ENCODE assay signal across 24 cellular contexts in genomic region chr3:88033088-88033487, GRCh38. TPM values are rescaled to one million over a fixed set of nuclear protein-coding genes. Genes with fewer than 3 reads are reported as not detected.
DNase-seq lines count a peak whose midpoint lies in the region; ATAC-seq, FAIRE-seq and TF ChIP-seq lines count a peak whose summit lies in the region.
"Had no signal": no experiment of that assay in that cellular context is flagged by ENCODE, and none has a peak within 500 bp of the region (broad histone marks: within the 10 kb centered on the region; RNA-seq: fewer than 3 reads in every experiment).

No MANE protein-coding gene starts in this region.

- H3K18ac ChIP-seq in IMR-90 (ENCODE audit: low read depth, low read length): no peak overlapping the region
- no peak overlapping the region for H3K18ac ChIP-seq in trophoblast cell (ENCODE audit: low read length)

- H4K5ac ChIP-seq in IMR-90 (ENCODE audit: low read depth, low read length): peak overlapping the region; percentile 21; the same call in 1 of the 2 replicates

- H3K9me1 ChIP-seq in IMR-90 (ENCODE audit: insufficient read depth, low read length) (no peaks in the 10 kb centered on the region), K562 (ENCODE audit: control insufficient read depth, insufficient read depth, low read length) (no peaks in the 10 kb centered on the region)

- WGBS in IMR-90 (ENCODE audit: extremely low coverage in 2 of 2, insufficient read length in 1 of 2), 2 experiments: no CpG with 5 or more reads among the region's 2 CpGs
- 7% methylated on average over 2 of the region's 2 CpGs for WGBS in K562 (ENCODE audit: insufficient coverage, low coverage, missing lambda C conversion rate)
- no CpG with 5 or more reads among the region's 2 CpGs for WGBS in trophoblast cell (ENCODE audit: extremely low coverage, insufficient coverage, insufficient read length)

- peak overlapping the region; percentile 80 for H3K27ac Mint-ChIP-seq in activated T-cell treated with anti-CD3 and anti-CD28 coated beads, Interleukin-2, amount 50 U/mL, for 72 hours
- H3K27ac Mint-ChIP-seq: activated naive CD8-positive, alpha-beta T cell treated with anti-CD3 and anti-CD28 coated beads, Interleukin-2, amount 50 U/mL, for 24 hours; activated T-helper 2 cell treated with anti-CD3 and anti-CD28 coated beads, Interferon-gamma antibody, Interleukin-2, Interleukin-4, amounts not matched to agents 10 μg/mL and 5 μg/mL and 100 μg/mL, durations not matched to agents 14 hours and 24 hours and 36 hours had no signal

- H4K12ac ChIP-seq in trophoblast cell (ENCODE audit: low read depth, low read length): no peak overlapping the region

- CTCF ChIA-PET in IMR-90 (lab: Yijun Ruan, JAX): no interaction called here
- CTCF ChIA-PET in K562 (lab: Yijun Ruan, JAX; ENCODE audit: low intra/inter-chr PET ratio): no interaction called here

- TF ChIP-seq RAD21 in IMR-90 (IDR thresholded peaks at IDR 0.05; ENCODE audit: low read length) (no peak), K562 (CRISPR knock-in tag; conservative IDR thresholded peaks at IDR 0.05 in 1 of 2, IDR thresholded peaks at IDR 0.05 in 1 of 2) (no peak)

- H2BK15ac ChIP-seq in IMR-90 (ENCODE audit: low read depth, low read length): no peak overlapping the region

- H3K4me2 ChIP-seq in IMR-90 (ENCODE audit: low read depth, low read length) (no peak overlapping the region), K562 (ENCODE audit: insufficient read depth, low read length) (peak overlapping the region; percentile 33), parathyroid adenoma (ENCODE audit: low read length) (no peak overlapping the region), trophoblast cell (ENCODE audit: low read length) (no peak overlapping the region)

- no peak overlapping the region for H3K23ac ChIP-seq in IMR-90 (ENCODE audit: low read depth, low read length)
- no peak overlapping the region for H3K23ac ChIP-seq in trophoblast cell (ENCODE audit: low read length)

- H2BK120ac ChIP-seq in IMR-90 (ENCODE audit: low read depth, low read length) (no peak overlapping the region), trophoblast cell (ENCODE audit: insufficient read depth, low read length, poor library complexity) (no peak overlapping the region)

- H3K14ac ChIP-seq in IMR-90 (replicated peaks; ENCODE audit: low read depth, low read length) (no peak overlapping the region), trophoblast cell (ENCODE audit: low read length) (no peak overlapping the region)

- no peak overlapping the region for H3K56ac ChIP-seq in IMR-90 (ENCODE audit: extremely low read depth, insufficient read depth, low read length)

- TF ChIP-seq CTCF in IMR-90 (conservative IDR thresholded peaks at IDR 0.05; ENCODE audit: low read depth, low read length): no peak
- TF ChIP-seq CTCF in K562 (IDR thresholded peaks at IDR 0.05 in 2 of 3, conservative IDR thresholded peaks at IDR 0.05 in 1 of 3; ENCODE audit: insufficient read depth in 2 of 3, low read depth in 1 of 3, low read length in 3 of 3): no peak
- TF ChIP-seq CTCF in parathyroid adenoma (IDR thresholded peaks at IDR 0.05): no peak

- in situ Hi-C loops in IMR-90 (cut with MboI; ENCODE audit: low sequenced_read_pairs) (no loop called here), K562 (cut with MboI) (no loop called here)

- no peak for ATAC-seq in activated T-cell treated with anti-CD3 and anti-CD28 coated beads, Interleukin-2, amount 50 U/mL, for 72 hours (replicated peaks in 1 of 2)
- ATAC-seq in IMR-90 (ENCODE audit: low read depth) (no peak), K562 (peak; percentile 15)
- ATAC-seq: activated naive CD8-positive, alpha-beta T cell treated with anti-CD3 and anti-CD28 coated beads, Interleukin-2, amount 50 U/mL, for 24 hours; body of pancreas; CD8-positive, alpha-beta T cell; HCT116; right cardiac atrium; Right ventricle myocardium inferior had no signal

- TF ChIP-seq POLR2A in IMR-90 (IDR thresholded peaks at IDR 0.05; ENCODE audit: low read depth, low read length) (no peak), K562 (conservative IDR thresholded peaks at IDR 0.05) (no peak)

- no peaks in the 10 kb centered on the region; the same call in 1 of the 2 replicates for H3K4me1 ChIP-seq in IMR-90 (ENCODE audit: control insufficient read depth, insufficient read depth, low read length)
- H3K4me1 ChIP-seq in K562 (replicated peaks in 1 of 2; ENCODE audit: control insufficient read depth in 2 of 2, insufficient read depth in 2 of 2, low read length in 2 of 2): peaks cover 7 to 8% of the 10 kb centered on the region in 2 experiments; a peak in 4 of 5 replicates
- H3K4me1 ChIP-seq in parathyroid adenoma: peaks cover 5% of the 10 kb centered on the region
- no peaks in the 10 kb centered on the region for H3K4me1 ChIP-seq in trophoblast cell (ENCODE audit: control insufficient read depth in 1 of 2, insufficient read depth in 2 of 2, low read length in 2 of 2)

- H2BK5ac ChIP-seq in IMR-90 (ENCODE audit: low read depth, low read length, poor library complexity, severe bottlenecking) (no peak overlapping the region), trophoblast cell (ENCODE audit: low read depth, low read length, poor library complexity) (no peak overlapping the region)

- no peaks in the 10 kb centered on the region for H3K27me3 ChIP-seq in IMR-90 (ENCODE audit: control insufficient read depth, insufficient read depth, low read length)
- no peaks in the 10 kb centered on the region for H3K27me3 ChIP-seq in K562 (ENCODE audit: control insufficient read depth in 2 of 2, insufficient read depth in 2 of 2, low read length in 2 of 2)
- no peaks in the 10 kb centered on the region for H3K27me3 ChIP-seq in parathyroid adenoma (ENCODE audit: control insufficient read depth, insufficient read depth, low read length)
- no peaks in the 10 kb centered on the region for H3K27me3 ChIP-seq in trophoblast cell (ENCODE audit: insufficient read depth, low read length)
- H3K27me3 ChIP-seq: body of pancreas, ovary had no signal

- H2AK5ac ChIP-seq in IMR-90 (ENCODE audit: low read depth, low read length): no peak overlapping the region
- no peak overlapping the region for H2AK5ac ChIP-seq in trophoblast cell (ENCODE audit: low read length)

- H3K79me2 ChIP-seq in K562 (ENCODE audit: control insufficient read depth, insufficient read depth, low read length) (no peaks in the 10 kb centered on the region), parathyroid adenoma (no peaks in the 10 kb centered on the region), trophoblast cell (ENCODE audit: control insufficient read depth, insufficient read depth, low read length, poor library complexity) (no peaks in the 10 kb centered on the region)

- H3K27me3 Mint-ChIP-seq in activated T-cell treated with anti-CD3 and anti-CD28 coated beads, Interleukin-2, amount 50 U/mL, for 72 hours (ENCODE audit: low read depth): no peaks in the 10 kb centered on the region
- H3K27me3 Mint-ChIP-seq: activated naive CD8-positive, alpha-beta T cell treated with anti-CD3 and anti-CD28 coated beads, Interleukin-2, amount 50 U/mL, for 24 hours had no signal

- no peak overlapping the region for H2AK9ac ChIP-seq in IMR-90 (replicated peaks; ENCODE audit: low read depth, low read length, poor library complexity)

- H3K9me3 ChIP-seq in IMR-90 (ENCODE audit: control insufficient read depth, insufficient read depth, low read length) (no peaks in the 10 kb centered on the region), K562 (replicated peaks; ENCODE audit: control insufficient read depth, insufficient read depth, low read depth, low read length) (0 out of 2 replicates have a peak, but pooled peaks cover 1% of the 10 kb centered on the region), parathyroid adenoma (ENCODE audit: control insufficient read depth, low read length) (no peaks in the 10 kb centered on the region), trophoblast cell (ENCODE audit: insufficient read depth, low read depth, low read length) (no peaks in the 10 kb centered on the region)
- H3K9me3 ChIP-seq: body of pancreas, ovary had no signal

- H3K79me1 ChIP-seq in IMR-90 (ENCODE audit: low read depth in 1 of 2, low read length in 2 of 2): no peaks in the 10 kb centered on the region
- no peaks in the 10 kb centered on the region for H3K79me1 ChIP-seq in trophoblast cell (ENCODE audit: low read length)

- BruUV-seq in IMR-90 (replicated peaks; lab: Mats Ljungman, UMichigan): no TSS peak
- BruUV-seq in K562 (replicated peaks; lab: Mats Ljungman, UMichigan): no TSS peak

- H3K4me3 Mint-ChIP-seq in activated T-cell treated with anti-CD3 and anti-CD28 coated beads, Interleukin-2, amount 50 U/mL, for 72 hours: peak overlapping the region; percentile 24 to 64

- no peak overlapping the region for H3K4me3 ChIP-seq in IMR-90 (ENCODE audit: insufficient read depth, low read depth, low read length)
- no peak overlapping the region for H3K4me3 ChIP-seq in K562
- no peak overlapping the region for H3K4me3 ChIP-seq in parathyroid adenoma (ENCODE audit: low read depth, low read length)
- H3K4me3 ChIP-seq in trophoblast cell (ENCODE audit: low read depth, low read length): no peak overlapping the region
- H3K4me3 ChIP-seq: body of pancreas, ovary had no signal

- no peak overlapping the region for H2BK20ac ChIP-seq in IMR-90 (ENCODE audit: low read depth, low read length)

- H2BK12ac ChIP-seq in trophoblast cell (ENCODE audit: low read length): no peak overlapping the region

- DNase-seq in activated T-cell treated with anti-CD3 and anti-CD28 coated beads, Interleukin-2, amount 50 U/mL, for 72 hours: no peak
- no peak for DNase-seq in activated T-cell treated with anti-CD3 and anti-CD28 coated beads, Interleukin-2, amount 50 U/mL, for 1 hour
- no peak for DNase-seq in IMR-90
- peak in 1 of 4 experiments; percentile 30 for DNase-seq in K562 (ENCODE audit: extremely low read depth in 1 of 4, low spot score in 3 of 4)
- DNase-seq in T-helper 2 cell: no peak
- DNase-seq in iPS-NIHi7 (ENCODE audit: extremely low spot score): no peak
- DNase-seq in trophoblast cell: no peak
- DNase-seq: activated CD4-positive, alpha-beta T cell treated with anti-CD3 and anti-CD28 coated beads, Interleukin-2, amount 50 U/mL, for 1 hour; activated naive CD8-positive, alpha-beta T cell treated with anti-CD3 and anti-CD28 coated beads, Interleukin-2, amount 50 U/mL, for 24 hours; body of pancreas; CD8-positive, alpha-beta T cell; DMS53; glutamatergic neuron; MV-4-11; NCI-H1694; NCI-H748 treated with DMSO at 0.1 percent for 48 hours; ovary; right cardiac atrium; T-helper 1 cell had no signal

- no peak overlapping the region for H3K4ac ChIP-seq in IMR-90 (ENCODE audit: low read depth, low read length)
- H3K4ac ChIP-seq in trophoblast cell (ENCODE audit: low read depth, low read length): no peak overlapping the region

- H3K27ac ChIP-seq in IMR-90 (ENCODE audit: insufficient read depth, low read length) (no peak overlapping the region), K562 (ENCODE audit: extremely low read depth, low read depth, low read length) (peak overlapping the region; percentile 59), parathyroid adenoma (no peak overlapping the region), trophoblast cell (ENCODE audit: low read depth, low read length) (no peak overlapping the region)

- no peak for FAIRE-seq in K562 (lab: Jason Lieb, UNC)
- FAIRE-seq: colon had no signal

- no peak for TF ChIP-seq EP300 in K562 (IDR thresholded peaks at IDR 0.05; ENCODE audit: low read length)

- H2AFZ ChIP-seq in IMR-90 (replicated peaks; ENCODE audit: low read length, poor library complexity) (peak overlapping the region; percentile 35), K562 (ENCODE audit: low read depth, low read length) (peak overlapping the region; percentile 71), parathyroid adenoma (peak overlapping the region; percentile 87), trophoblast cell (ENCODE audit: insufficient read depth, low read length, poor library complexity) (no peak overlapping the region)

- peaks cover 42% of the 10 kb centered on the region for H3K4me1 Mint-ChIP-seq in activated T-cell treated with anti-CD3 and anti-CD28 coated beads, Interleukin-2, amount 50 U/mL, for 72 hours (ENCODE audit: low read depth)

- dilution Hi-C loops in IMR-90 (cut with HindIII; ENCODE audit: low sequenced_read_pairs, unreplicated experiment): no loop called here

- H3K36me3 ChIP-seq in IMR-90 (ENCODE audit: control insufficient read depth, insufficient read depth, low read length): no peaks in the 10 kb centered on the region
- no peaks in the 10 kb centered on the region for H3K36me3 ChIP-seq in K562 (ENCODE audit: control insufficient read depth, insufficient read depth, low read length)
- H3K36me3 ChIP-seq in parathyroid adenoma (ENCODE audit: control insufficient read depth, insufficient read depth, low read length): no peaks in the 10 kb centered on the region
- no peaks in the 10 kb centered on the region for H3K36me3 ChIP-seq in trophoblast cell (ENCODE audit: control insufficient read depth in 1 of 2, insufficient read depth in 2 of 2, low read length in 2 of 2)
- H3K36me3 ChIP-seq: ovary had no signal

- H3K9me3 Mint-ChIP-seq in activated T-cell treated with anti-CD3 and anti-CD28 coated beads, Interleukin-2, amount 50 U/mL, for 72 hours: peaks cover 0 to 2% of the 10 kb centered on the region in 2 donors
- H3K9me3 Mint-ChIP-seq: activated naive CD8-positive, alpha-beta T cell treated with anti-CD3 and anti-CD28 coated beads, Interleukin-2, amount 50 U/mL, for 24 hours; activated T-helper 2 cell treated with anti-CD3 and anti-CD28 coated beads, Interferon-gamma antibody, Interleukin-2, Interleukin-4, amounts not matched to agents 10 μg/mL and 5 μg/mL and 100 μg/mL, durations not matched to agents 14 hours and 24 hours and 36 hours; CD8-positive, alpha-beta T cell had no signal

- H4K91ac ChIP-seq in IMR-90 (ENCODE audit: insufficient read depth, low read depth, low read length) (no peak overlapping the region), trophoblast cell (ENCODE audit: low read depth, low read length) (no peak overlapping the region)

- 0 out of 4 replicates have a peak overlapping the region, but pooled peaks of 1 of the 2 experiments have one; percentile 7 for H4K8ac ChIP-seq in IMR-90 (ENCODE audit: low read depth in 2 of 2, low read length in 2 of 2)
- H4K8ac ChIP-seq in trophoblast cell (ENCODE audit: low read depth, low read length): no peak overlapping the region

- intact Hi-C loops in IMR-90 (cut with micrococcal nuclease): no loop called here
- intact Hi-C loops in K562 (cut with micrococcal nuclease): no loop called here

- POLR2A ChIA-PET in IMR-90 (lab: Charles Lee; ENCODE audit: unreplicated experiment): no interaction called here
- POLR2A ChIA-PET in K562 (lab: Yijun Ruan, JAX): no interaction called here

- H3K36me3 Mint-ChIP-seq in activated T-cell treated with anti-CD3 and anti-CD28 coated beads, Interleukin-2, amount 50 U/mL, for 72 hours (ENCODE audit: insufficient read depth in 2 of 2): no peaks in the 10 kb centered on the region
- H3K36me3 Mint-ChIP-seq: CD8-positive, alpha-beta T cell had no signal

- H4K20me1 ChIP-seq in IMR-90 (ENCODE audit: insufficient read depth, low read length) (no peaks in the 10 kb centered on the region), K562 (replicated peaks; ENCODE audit: control insufficient read depth, insufficient read depth, low read length) (no peaks in the 10 kb centered on the region)

- no peak overlapping the region for H3K9ac ChIP-seq in IMR-90 (ENCODE audit: low read depth, low read length)
- H3K9ac ChIP-seq in K562 (ENCODE audit: insufficient read depth in 1 of 2, low read depth in 2 of 2, low read length in 2 of 2): peak overlapping the region in 1 of 2 experiments; percentile 39; a peak in 1 of 4 replicates
- no peak overlapping the region for H3K9ac ChIP-seq in parathyroid adenoma
- no peak overlapping the region for H3K9ac ChIP-seq in trophoblast cell (ENCODE audit: low read length)

RNA-seq across cellular contexts. Expression of gene CGGBP1, which starts 25.7 kb away (rescaled TPM):
- 100 to 1,000 TPM; 139 to 163 TPM for total RNA-seq in activated T-cell treated with anti-CD3 and anti-CD28 coated beads, Interleukin-2, amount 50 U/mL, for 72 hours
- total RNA-seq in IMR-90 (2012; rRNA removed) (37.8 and 42.1 TPM in 2 replicates), K562 (2014; rRNA removed) (14.4 and 18.0 TPM in 2 replicates), K562 (2014; rRNA removed; fragmentation: Illumina TruSeq; extraction: Trizol) (37.8 and 46.5 TPM in 2 replicates), K562 (2015; rRNA removed; fragmentation: Illumina TruSeq; extraction: Trizol) (38.2 and 43.2 TPM in 2 replicates), K562 (2021) (37.9 and 39.2 TPM in 2 replicates)
- polyA plus RNA-seq in IMR-90 (2012; rRNA removed) (45.5 and 47.7 TPM in 2 replicates), K562 (2011; rRNA removed) (43.2 and 46.5 TPM in 2 replicates), K562 (2014; fragmentation: Illumina TruSeq; extraction: Trizol) (41.2 and 47.8 TPM in 2 replicates), K562 (2014; fragmentation: Nextera tagmentation; extraction: Ambion mirVana) (10 to 100 TPM; 26.6 to 35.8 TPM), K562 (2014; rRNA removed) (24.9 and 29.4 TPM in 2 replicates)
- polyA plus RNA-seq in IMR-90 (2012; cell fraction: cytosol; rRNA removed): 14.8 and 31.7 TPM in 2 replicates
- 11.5 and 99.1 TPM in 2 replicates for polyA plus RNA-seq in IMR-90 (2012; cell fraction: nucleus; rRNA removed; ENCODE audit: low replicate concordance)
- total RNA-seq in K562 (2011; cell fraction: chromatin; rRNA removed; ENCODE audit: low replicate concordance): 27.8 and 66.6 TPM in 2 replicates
- total RNA-seq in K562 (2011; cell fraction: nucleolus; rRNA removed): 13.7 and 18.7 TPM in 2 replicates
- total RNA-seq in K562 (2011; cell fraction: nucleoplasm; rRNA removed): 36.2 and 39.1 TPM in 2 replicates
- polyA plus RNA-seq in K562 (2011; cell fraction: cytosol; rRNA removed): 14.0 and 19.7 TPM in 2 replicates
- 59.2 and 66.8 TPM in 2 replicates for polyA plus RNA-seq in K562 (2011; cell fraction: nucleus; rRNA removed)
- 35.4 and 41.1 TPM in 2 replicates for polyA plus RNA-seq in K562 (2012)
- polyA minus RNA-seq in K562 (2011; rRNA and poly(A)+ RNA removed): 68.4 and 74.6 TPM in 2 replicates
- 18.3 and 26.2 TPM in 2 replicates for polyA minus RNA-seq in K562 (2011; cell fraction: cytosol; rRNA and poly(A)+ RNA removed)
- 25.6 and 57.9 TPM in 2 replicates for polyA minus RNA-seq in K562 (2011; cell fraction: nucleus; rRNA and poly(A)+ RNA removed)
- 63.6 and 64.8 TPM in 2 replicates for polyA plus RNA-seq in trophoblast cell (2013)

RNA-seq across cellular contexts. Expression of gene ZNF654, which starts 26.0 kb away (rescaled TPM):
- 10 to 100 TPM; 19.1 to 20.1 TPM for total RNA-seq in activated T-cell treated with anti-CD3 and anti-CD28 coated beads, Interleukin-2, amount 50 U/mL, for 72 hours
- 11.5 and 21.1 TPM in 2 replicates for total RNA-seq in IMR-90 (2012; rRNA removed)
- 2.3 and 3.3 TPM in 2 replicates for polyA plus RNA-seq in IMR-90 (2012; rRNA removed)
- polyA plus RNA-seq in IMR-90 (2012; cell fraction: cytosol; rRNA removed): 1.3 and 1.9 TPM in 2 replicates
- 0.99 and 4.7 TPM in 2 replicates for polyA plus RNA-seq in IMR-90 (2012; cell fraction: nucleus; rRNA removed; ENCODE audit: low replicate concordance)
- 7.0 and 28.2 TPM in 2 replicates for total RNA-seq in K562 (2011; cell fraction: chromatin; rRNA removed; ENCODE audit: low replicate concordance)
- 5.8 and 6.4 TPM in 2 replicates for total RNA-seq in K562 (2011; cell fraction: nucleolus; rRNA removed)
- total RNA-seq in K562 (2011; cell fraction: nucleoplasm; rRNA removed): 6.7 and 12.7 TPM in 2 replicates
- total RNA-seq in K562 (2014; rRNA removed): 2.5 and 3.6 TPM in 2 replicates
- total RNA-seq in K562 (2014; rRNA removed; fragmentation: Illumina TruSeq; extraction: Trizol): 6.8 and 7.4 TPM in 2 replicates
- total RNA-seq in K562 (2015; rRNA removed; fragmentation: Illumina TruSeq; extraction: Trizol): 8.4 and 8.6 TPM in 2 replicates
- total RNA-seq in K562 (2021): 5.1 and 6.8 TPM in 2 replicates
- 4.1 and 5.1 TPM in 2 replicates for polyA plus RNA-seq in K562 (2011; rRNA removed)
- 0.63 and 2.8 TPM in 2 replicates for polyA plus RNA-seq in K562 (2011; cell fraction: cytosol; rRNA removed)
- 4.8 and 6.1 TPM in 2 replicates for polyA plus RNA-seq in K562 (2011; cell fraction: nucleus; rRNA removed)
- 5.1 and 5.3 TPM in 2 replicates for polyA plus RNA-seq in K562 (2012)
- 4.2 and 6.2 TPM in 2 replicates for polyA plus RNA-seq in K562 (2014; fragmentation: Illumina TruSeq; extraction: Trizol)
- 1 to 10 TPM; 2.4 to 2.5 TPM for polyA plus RNA-seq in K562 (2014; fragmentation: Nextera tagmentation; extraction: Ambion mirVana)
- polyA plus RNA-seq in K562 (2014; rRNA removed): 2.1 and 4.2 TPM in 2 replicates
- 9.6 and 12.0 TPM in 2 replicates for polyA minus RNA-seq in K562 (2011; rRNA and poly(A)+ RNA removed)
- polyA minus RNA-seq in K562 (2011; cell fraction: cytosol; rRNA and poly(A)+ RNA removed): 3.8 and 7.1 TPM in 2 replicates
- 10.6 and 19.0 TPM in 2 replicates for polyA minus RNA-seq in K562 (2011; cell fraction: nucleus; rRNA and poly(A)+ RNA removed)
- polyA plus RNA-seq in trophoblast cell (2013): 7.4 and 7.5 TPM in 2 replicates
